ENCODE assay signal across 14 cellular contexts in genomic region chr7:117227091-117227490, GRCh38.
"Had no signal": no experiment of that assay in that cellular context is flagged by ENCODE, and none has a peak within 500 bp of the region (broad histone marks: within the 10 kb centered on the region; RNA-seq: fewer than 3 reads in every experiment).

No MANE protein-coding gene starts in this region.

- H2AFZ ChIP-seq: hepatocyte had no signal

- H3K36me3 ChIP-seq: pancreas, uterus had no signal

- H3K27ac ChIP-seq: epithelial cell of prostate, hepatocyte, pancreas, skin epidermis, tibial nerve, uterus had no signal

- H3K4me2 ChIP-seq: hepatocyte had no signal

- H3K9me3 ChIP-seq: pancreas, tibial nerve, uterus had no signal

- H3K79me2 ChIP-seq: hepatocyte had no signal

- ATAC-seq: pancreas had no signal

- H3K27me3 ChIP-seq: hepatocyte, pancreas, tibial nerve, uterus had no signal

- DNase-seq: activated CD4-positive, CD25-positive, alpha-beta regulatory T cell treated with anti-CD3 and anti-CD28 coated beads, Interleukin-2, amount 50 U/mL, for 72 hours; activated naive CD8-positive, alpha-beta T cell treated with anti-CD3 and anti-CD28 coated beads for 36 hours; mesendoderm; nephron progenitor cell; pancreas; stimulated activated CD4-positive, alpha-beta T cell treated with anti-CD3 and anti-CD28 coated beads, Interleukin-4, amount 100 ng/mL, for 24 hours; stimulated activated naive CD4-positive, alpha-beta T cell treated with Interleukin-2 at 50 U/mL for 16 hours; substantia nigra; T-helper 2 cell; uterus had no signal

- H3K4me3 ChIP-seq: hepatocyte, pancreas, skin epidermis, tibial nerve, uterus had no signal

- H3K4me1 ChIP-seq: pancreas, tibial nerve, uterus had no signal
